ENCODE assay signal across 1 cellular context in the genomic region with DNA sequence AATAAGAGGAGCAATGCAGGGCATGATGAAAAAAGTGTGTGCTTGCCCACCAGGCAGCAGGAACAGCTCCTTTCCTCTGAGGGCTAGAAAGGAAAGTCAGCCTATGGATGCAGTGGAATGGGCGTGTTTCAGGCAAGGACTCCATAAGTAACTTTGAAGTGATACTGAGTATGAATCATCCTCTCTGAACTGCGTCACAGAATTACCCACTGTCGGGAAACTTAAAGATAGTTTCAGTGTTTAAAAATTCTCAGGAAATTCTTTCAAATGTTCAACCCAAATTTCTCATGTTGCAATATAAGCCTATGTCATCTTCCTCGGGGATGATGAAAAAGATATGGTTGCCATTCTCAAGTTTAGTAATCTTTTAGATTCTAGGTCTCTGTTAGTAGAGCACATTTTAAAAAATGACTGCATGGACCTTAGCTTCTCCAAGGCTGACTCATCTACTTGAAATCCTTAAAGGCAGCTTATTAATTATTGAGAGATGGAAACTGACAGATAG.
TF ChIP-seq lines count a peak whose summit lies in the region.

No MANE protein-coding gene starts in this region.

TF ChIP-seq in GM23338, 12 proteins besides CTCF, POLR2A, EP300 and RAD21 (continued from another document):
- TF ChIP-seq REST (IDR thresholded peaks at IDR 0.05; ENCODE audit: unreplicated experiment) (no peak), NANOG (IDR thresholded peaks at IDR 0.05; ENCODE audit: borderline replicate concordance) (no peak), ZNF462 (CRISPR knock-in tag; IDR thresholded peaks at IDR 0.05) (no peak)
TF ChIP-seq in GM23338: peak in this region for 0.
